1 cellular context compared by ENCODE assay signal in the genomic region with DNA sequence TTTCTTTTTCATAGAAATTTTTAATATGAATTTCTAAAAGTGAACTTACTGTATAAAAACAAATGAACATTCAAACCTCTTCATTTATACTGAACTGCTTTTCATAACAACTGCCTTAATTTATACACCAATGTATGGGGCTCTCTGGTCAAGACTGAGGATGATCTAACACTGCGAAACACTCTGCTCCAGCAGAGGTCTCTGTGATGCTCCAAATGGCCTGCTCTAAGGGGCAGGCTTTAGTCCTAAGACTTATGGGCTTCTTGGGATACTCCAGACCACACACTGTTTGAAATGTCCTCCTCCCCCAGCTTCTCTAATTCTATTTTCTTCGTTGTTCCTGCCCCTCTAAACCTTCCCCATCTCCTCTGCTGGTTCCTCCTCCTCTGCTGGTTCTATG.
TF ChIP-seq lines count a peak whose summit lies in the region.

No MANE protein-coding gene starts in this region.

TF ChIP-seq in IMR-90, 13 proteins besides CTCF, POLR2A, EP300 and RAD21 (continued from another document):
- TF ChIP-seq, protein P1, sequence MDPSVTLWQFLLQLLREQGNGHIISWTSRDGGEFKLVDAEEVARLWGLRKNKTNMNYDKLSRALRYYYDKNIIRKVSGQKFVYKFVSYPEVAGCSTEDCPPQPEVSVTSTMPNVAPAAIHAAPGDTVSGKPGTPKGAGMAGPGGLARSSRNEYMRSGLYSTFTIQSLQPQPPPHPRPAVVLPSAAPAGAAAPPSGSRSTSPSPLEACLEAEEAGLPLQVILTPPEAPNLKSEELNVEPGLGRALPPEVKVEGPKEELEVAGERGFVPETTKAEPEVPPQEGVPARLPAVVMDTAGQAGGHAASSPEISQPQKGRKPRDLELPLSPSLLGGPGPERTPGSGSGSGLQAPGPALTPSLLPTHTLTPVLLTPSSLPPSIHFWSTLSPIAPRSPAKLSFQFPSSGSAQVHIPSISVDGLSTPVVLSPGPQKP (IDR thresholded peaks at IDR 0.05; ENCODE audit: borderline replicate concordance, low read depth, low read length): no peak
- TF ChIP-seq, protein P2, sequence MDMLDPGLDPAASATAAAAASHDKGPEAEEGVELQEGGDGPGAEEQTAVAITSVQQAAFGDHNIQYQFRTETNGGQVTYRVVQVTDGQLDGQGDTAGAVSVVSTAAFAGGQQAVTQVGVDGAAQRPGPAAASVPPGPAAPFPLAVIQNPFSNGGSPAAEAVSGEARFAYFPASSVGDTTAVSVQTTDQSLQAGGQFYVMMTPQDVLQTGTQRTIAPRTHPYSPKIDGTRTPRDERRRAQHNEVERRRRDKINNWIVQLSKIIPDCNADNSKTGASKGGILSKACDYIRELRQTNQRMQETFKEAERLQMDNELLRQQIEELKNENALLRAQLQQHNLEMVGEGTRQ (IDR thresholded peaks at IDR 0.05; ENCODE audit: low read depth, low read length): no peak
- no peak for TF ChIP-seq BHLHE40 (IDR thresholded peaks at IDR 0.05; ENCODE audit: low read depth, low read length)
